Comparison of ENCODE assay signal across 2 cellular contexts in the genomic region with DNA sequence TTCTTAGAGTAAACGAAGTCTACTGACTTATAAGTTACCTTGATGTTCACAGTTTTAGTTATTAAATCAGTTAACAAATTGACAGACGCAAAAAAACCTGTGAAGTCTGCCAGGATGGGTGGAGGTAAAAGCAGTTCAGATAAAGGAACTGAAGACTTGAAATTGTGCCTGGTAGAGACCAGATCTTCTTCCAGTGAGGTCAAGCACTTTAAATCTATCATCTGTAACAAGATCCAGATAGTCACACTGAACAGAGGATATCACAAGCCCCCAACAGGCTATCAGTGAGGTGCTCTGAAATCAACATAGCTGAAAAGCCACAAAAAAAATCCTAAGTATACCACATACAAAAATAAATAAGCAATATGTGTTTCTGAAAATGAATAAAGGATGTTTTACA.
TF ChIP-seq lines count a peak whose summit lies in the region.

No MANE protein-coding gene starts in this region.

TF ChIP-seq in HCT116, 20 proteins besides CTCF, POLR2A, EP300 and RAD21:
- TF ChIP-seq, protein P1, sequence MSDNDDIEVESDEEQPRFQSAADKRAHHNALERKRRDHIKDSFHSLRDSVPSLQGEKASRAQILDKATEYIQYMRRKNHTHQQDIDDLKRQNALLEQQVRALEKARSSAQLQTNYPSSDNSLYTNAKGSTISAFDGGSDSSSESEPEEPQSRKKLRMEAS (IDR thresholded peaks at IDR 0.05): no peak
- TF ChIP-seq, protein P2, sequence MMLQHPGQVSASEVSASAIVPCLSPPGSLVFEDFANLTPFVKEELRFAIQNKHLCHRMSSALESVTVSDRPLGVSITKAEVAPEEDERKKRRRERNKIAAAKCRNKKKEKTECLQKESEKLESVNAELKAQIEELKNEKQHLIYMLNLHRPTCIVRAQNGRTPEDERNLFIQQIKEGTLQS (IDR thresholded peaks at IDR 0.05): no peak
- no peak for TF ChIP-seq ELF1 (IDR thresholded peaks at IDR 0.05; ENCODE audit: borderline replicate concordance, low read depth)
- TF ChIP-seq SRF (IDR thresholded peaks at IDR 0.05; ENCODE audit: low read depth): no peak
- TF ChIP-seq, protein P3, sequence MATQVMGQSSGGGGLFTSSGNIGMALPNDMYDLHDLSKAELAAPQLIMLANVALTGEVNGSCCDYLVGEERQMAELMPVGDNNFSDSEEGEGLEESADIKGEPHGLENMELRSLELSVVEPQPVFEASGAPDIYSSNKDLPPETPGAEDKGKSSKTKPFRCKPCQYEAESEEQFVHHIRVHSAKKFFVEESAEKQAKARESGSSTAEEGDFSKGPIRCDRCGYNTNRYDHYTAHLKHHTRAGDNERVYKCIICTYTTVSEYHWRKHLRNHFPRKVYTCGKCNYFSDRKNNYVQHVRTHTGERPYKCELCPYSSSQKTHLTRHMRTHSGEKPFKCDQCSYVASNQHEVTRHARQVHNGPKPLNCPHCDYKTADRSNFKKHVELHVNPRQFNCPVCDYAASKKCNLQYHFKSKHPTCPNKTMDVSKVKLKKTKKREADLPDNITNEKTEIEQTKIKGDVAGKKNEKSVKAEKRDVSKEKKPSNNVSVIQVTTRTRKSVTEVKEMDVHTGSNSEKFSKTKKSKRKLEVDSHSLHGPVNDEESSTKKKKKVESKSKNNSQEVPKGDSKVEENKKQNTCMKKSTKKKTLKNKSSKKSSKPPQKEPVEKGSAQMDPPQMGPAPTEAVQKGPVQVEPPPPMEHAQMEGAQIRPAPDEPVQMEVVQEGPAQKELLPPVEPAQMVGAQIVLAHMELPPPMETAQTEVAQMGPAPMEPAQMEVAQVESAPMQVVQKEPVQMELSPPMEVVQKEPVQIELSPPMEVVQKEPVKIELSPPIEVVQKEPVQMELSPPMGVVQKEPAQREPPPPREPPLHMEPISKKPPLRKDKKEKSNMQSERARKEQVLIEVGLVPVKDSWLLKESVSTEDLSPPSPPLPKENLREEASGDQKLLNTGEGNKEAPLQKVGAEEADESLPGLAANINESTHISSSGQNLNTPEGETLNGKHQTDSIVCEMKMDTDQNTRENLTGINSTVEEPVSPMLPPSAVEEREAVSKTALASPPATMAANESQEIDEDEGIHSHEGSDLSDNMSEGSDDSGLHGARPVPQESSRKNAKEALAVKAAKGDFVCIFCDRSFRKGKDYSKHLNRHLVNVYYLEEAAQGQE (IDR thresholded peaks at IDR 0.05; ENCODE audit: low read depth): no peak
- TF ChIP-seq JUND (IDR thresholded peaks at IDR 0.05): no peak
- no peak for TF ChIP-seq SP1 (IDR thresholded peaks at IDR 0.05; ENCODE audit: low read depth)
- TF ChIP-seq CEBPB (IDR thresholded peaks at IDR 0.05; ENCODE audit: low read depth): no peak
- TF ChIP-seq POLR2AphosphoS5 (IDR thresholded peaks at IDR 0.05; ENCODE audit: low read depth, low read length): no peak
- no peak for TF ChIP-seq CBX3 (IDR thresholded peaks at IDR 0.05; ENCODE audit: low read depth)
- TF ChIP-seq FOSL1 (IDR thresholded peaks at IDR 0.05; ENCODE audit: low read depth): no peak
- TF ChIP-seq TCF7L2 (IDR thresholded peaks at IDR 0.05; ENCODE audit: borderline replicate concordance, extremely low read depth, insufficient read depth, insufficient read length): no peak

TF ChIP-seq in SK-N-SH, 30 proteins besides CTCF, POLR2A, EP300 and RAD21:
- TF ChIP-seq TEAD4 (IDR thresholded peaks at IDR 0.05; ENCODE audit: borderline replicate concordance, insufficient read depth): no peak
- TF ChIP-seq TCF12 (IDR thresholded peaks at IDR 0.05): no peak
- TF ChIP-seq MEF2A (IDR thresholded peaks at IDR 0.05; ENCODE audit: borderline replicate concordance, low read depth): no peak
- no peak for TF ChIP-seq CHD2 (IDR thresholded peaks at IDR 0.05; ENCODE audit: low read length, partially characterized antibody)
- TF ChIP-seq, protein P4, sequence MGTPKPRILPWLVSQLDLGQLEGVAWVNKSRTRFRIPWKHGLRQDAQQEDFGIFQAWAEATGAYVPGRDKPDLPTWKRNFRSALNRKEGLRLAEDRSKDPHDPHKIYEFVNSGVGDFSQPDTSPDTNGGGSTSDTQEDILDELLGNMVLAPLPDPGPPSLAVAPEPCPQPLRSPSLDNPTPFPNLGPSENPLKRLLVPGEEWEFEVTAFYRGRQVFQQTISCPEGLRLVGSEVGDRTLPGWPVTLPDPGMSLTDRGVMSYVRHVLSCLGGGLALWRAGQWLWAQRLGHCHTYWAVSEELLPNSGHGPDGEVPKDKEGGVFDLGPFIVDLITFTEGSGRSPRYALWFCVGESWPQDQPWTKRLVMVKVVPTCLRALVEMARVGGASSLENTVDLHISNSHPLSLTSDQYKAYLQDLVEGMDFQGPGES (IDR thresholded peaks at IDR 0.05; ENCODE audit: low read depth, low read length): no peak
TF ChIP-seq in SK-N-SH: peak in this region for 0.
